ENCODE assay signal across 1 cellular context in genomic region chr5:149581192-149581861, GRCh38.
A peak's percentile ranks its signal among the peaks of the same experiment; 100 is the strongest.
TF ChIP-seq lines count a peak whose summit lies in the region.

ARHGEF37 (plus strand) TSS chr5:149581498; CDS start chr5:149597770, 16,272 bp downstream.

TF ChIP-seq in HepG2, 621 proteins besides CTCF, POLR2A, EP300 and RAD21 (continued from another document):
- TF ChIP-seq MAFK (conservative IDR thresholded peaks at IDR 0.05 in 1 of 2, IDR thresholded peaks at IDR 0.05 in 1 of 2; ENCODE audit: low read length in 2 of 2) (no peak), MNT (IDR thresholded peaks at IDR 0.05) (no peak), ZFX (CRISPR knock-in tag; IDR thresholded peaks at IDR 0.05; ENCODE audit: low read depth) (peak; percentile 35), MAZ (IDR thresholded peaks at IDR 0.05; ENCODE audit: borderline replicate concordance, low read depth, low read length) (no peak), MAZ (CRISPR knock-in tag; IDR thresholded peaks at IDR 0.05; ENCODE audit: low read depth) (peak; percentile 58), ZNF317 (CRISPR knock-in tag; IDR thresholded peaks at IDR 0.05) (no peak), ARID2 (CRISPR knock-in tag; IDR thresholded peaks at IDR 0.05; ENCODE audit: borderline replicate concordance) (0 out of 2 replicates have a peak, but pooled peaks have one; percentile 45), ZNF251 (CRISPR knock-in tag; IDR thresholded peaks at IDR 0.05) (no peak)
